2 cellular contexts compared by ENCODE assay signal in the genomic region with DNA sequence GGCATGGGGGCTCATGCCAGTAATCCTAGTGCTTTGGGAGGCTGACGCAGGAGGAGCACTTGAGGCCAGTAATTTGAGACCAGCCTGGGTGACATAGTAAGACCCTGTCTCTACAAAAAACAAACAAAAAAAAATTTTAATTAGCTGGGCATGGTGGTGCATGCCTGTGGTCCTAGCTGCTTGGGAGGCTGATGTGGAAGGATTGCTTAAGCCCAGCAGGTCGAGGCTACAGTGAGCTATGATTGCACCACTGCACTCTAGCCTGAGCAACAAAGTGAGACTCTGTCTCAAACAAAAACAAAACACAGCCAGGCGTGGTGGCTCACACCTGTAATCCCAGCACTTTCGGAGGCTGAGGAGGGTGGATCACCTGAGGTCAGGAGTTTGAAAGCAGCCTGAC. TPM values are rescaled to one million over a fixed set of nuclear protein-coding genes. Genes with fewer than 3 reads are reported as not detected.
"Had no signal": no experiment of that assay in that cellular context is flagged by ENCODE, and none has a peak within 500 bp of the region (broad histone marks: within the 10 kb centered on the region; RNA-seq: fewer than 3 reads in every experiment).

No MANE protein-coding gene starts in this region.

RNA-seq across cellular contexts. Expression of a gene that starts 9.7 kb away (rescaled TPM):
- total RNA-seq: RPMI7951, SJSA1 had no signal
